In the genomic region with DNA sequence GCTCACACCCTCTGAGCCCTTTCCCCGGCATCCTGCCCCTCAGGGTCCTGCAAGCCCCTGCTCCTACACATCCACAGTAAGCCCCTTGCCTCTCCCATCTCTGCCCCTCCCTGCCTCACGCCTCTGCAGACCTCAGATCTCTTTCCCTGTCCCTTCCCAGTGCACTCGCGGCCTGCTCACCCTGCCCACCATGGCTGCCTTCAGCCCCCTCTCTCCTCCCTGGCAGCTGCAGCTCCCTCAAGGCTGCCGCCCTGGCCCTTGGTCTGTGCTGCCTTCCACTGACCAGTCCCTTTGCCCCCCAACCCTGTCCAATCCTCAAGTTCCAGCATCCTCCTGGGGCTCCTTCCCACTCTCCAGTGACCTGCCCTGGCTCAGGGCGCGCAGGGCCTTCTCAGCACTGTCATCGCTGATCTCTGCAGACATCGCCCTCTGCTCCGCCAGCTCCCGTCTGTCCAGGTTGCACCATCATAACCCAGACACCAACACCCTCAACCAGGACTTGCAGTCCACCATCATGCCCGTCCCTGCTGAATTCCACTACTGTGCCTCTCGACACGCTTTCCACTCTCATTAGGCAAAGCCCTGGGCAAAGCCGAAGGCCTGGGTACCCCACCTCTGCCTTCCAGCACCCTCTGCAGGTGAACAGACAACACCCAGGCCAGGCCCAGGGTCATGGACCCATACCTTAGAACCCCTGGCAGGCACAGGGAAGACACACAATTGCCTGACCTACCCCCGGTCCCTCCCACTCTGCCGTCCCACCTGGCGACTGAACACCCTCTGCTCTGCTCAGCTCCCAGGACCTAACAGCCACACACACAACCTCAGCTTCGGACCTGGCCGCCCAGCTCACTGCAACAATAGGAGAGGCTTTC, we compare ENCODE assay signal across 21 cellular contexts.
DNase-seq lines count a peak whose midpoint lies in the region; ATAC-seq and TF ChIP-seq lines count a peak whose summit lies in the region.
"Had no signal": no experiment of that assay in that cellular context is flagged by ENCODE, and none has a peak within 500 bp of the region (broad histone marks: within the 10 kb centered on the region; RNA-seq: fewer than 3 reads in every experiment).

No MANE protein-coding gene starts in this region.

- no peaks in the 10 kb centered on the region for H3K36me3 ChIP-seq in upper lobe of right lung
- H3K36me3 ChIP-seq in psoas muscle (ENCODE audit: insufficient read depth in 1 of 2, low read depth in 1 of 2), result no peaks in the 10 kb centered on the region
- H3K36me3 ChIP-seq: SJSA1 had no signal

- no peak overlapping the region for H3K27ac Mint-ChIP-seq in activated naive CD8-positive, alpha-beta T cell treated with anti-CD3 and anti-CD28 coated beads, Interleukin-2, amount 50 U/mL, for 24 hours
- no peak overlapping the region for H3K27ac Mint-ChIP-seq in activated naive CD8-positive, alpha-beta T cell treated with anti-CD3 and anti-CD28 coated beads for 36 hours
- H3K27ac Mint-ChIP-seq in brain (peak overlapping the region in 4 of 5 experiments; percentile 49 to 96 (median 89)), neural crest cell (ENCODE audit: unreplicated experiment) (peak overlapping the region; percentile 83)
- H3K27ac Mint-ChIP-seq: B cell; CD8-positive, alpha-beta T cell had no signal

- H3K9me3 ChIP-seq in upper lobe of right lung, result no peaks in the 10 kb centered on the region
- H3K9me3 ChIP-seq in psoas muscle, result no peaks in the 10 kb centered on the region

- intact Hi-C loops in upper lobe of right lung (cut with DNase I), result no loop called here
- intact Hi-C loops in psoas muscle (cut with DNase I), result no loop called here
- intact Hi-C loops in cardiac septum (cut with DNase I), result no loop called here

- H3K4me1 ChIP-seq in upper lobe of right lung (no peaks in the 10 kb centered on the region), psoas muscle (no peaks in the 10 kb centered on the region)
- H3K4me1 ChIP-seq: SJSA1 had no signal

- no peak for DNase-seq in activated naive CD8-positive, alpha-beta T cell treated with anti-CD3 and anti-CD28 coated beads, Interleukin-2, amount 50 U/mL, for 24 hours
- no peak for DNase-seq in activated naive CD8-positive, alpha-beta T cell treated with anti-CD3 and anti-CD28 coated beads for 36 hours
- no peak for DNase-seq in neural crest cell (ENCODE audit: low read depth, low spot score)
- peak; percentile 49 for DNase-seq in upper lobe of right lung
- DNase-seq in T-helper 1 cell, result no peak
- DNase-seq in psoas muscle, result no peak
- DNase-seq in cardiac septum (ENCODE audit: low spot score), result no peak
- DNase-seq: CD8-positive, alpha-beta T cell; DND-41; KG1; MM.1S; NCI-H2081; NCI-H2227 treated with DMSO at 0.1 percent for 48 hours; PC-9; Right ventricle myocardium superior; RPMI8226 had no signal

- no peak overlapping the region for H3K27ac ChIP-seq in upper lobe of right lung
- H3K27ac ChIP-seq in psoas muscle, result no peak overlapping the region
- H3K27ac ChIP-seq: 22Rv1, C4-2B, PC-9, SJSA1 had no signal

- no peaks in the 10 kb centered on the region for H3K4me1 Mint-ChIP-seq in activated naive CD8-positive, alpha-beta T cell treated with anti-CD3 and anti-CD28 coated beads, Interleukin-2, amount 50 U/mL, for 24 hours
- no peaks in the 10 kb centered on the region for H3K4me1 Mint-ChIP-seq in activated naive CD8-positive, alpha-beta T cell treated with anti-CD3 and anti-CD28 coated beads for 36 hours
- H3K4me1 Mint-ChIP-seq in brain, result peaks cover 24% of the 10 kb centered on the region
- H3K4me1 Mint-ChIP-seq in neural crest cell, result no peaks in the 10 kb centered on the region
- H3K4me1 Mint-ChIP-seq: B cell had no signal

- H3K4me3 Mint-ChIP-seq in activated naive CD8-positive, alpha-beta T cell treated with anti-CD3 and anti-CD28 coated beads, Interleukin-2, amount 50 U/mL, for 24 hours, result no peak overlapping the region
- no peak overlapping the region for H3K4me3 Mint-ChIP-seq in activated naive CD8-positive, alpha-beta T cell treated with anti-CD3 and anti-CD28 coated beads for 36 hours
- H3K4me3 Mint-ChIP-seq in brain, result no peak overlapping the region
- no peak overlapping the region for H3K4me3 Mint-ChIP-seq in neural crest cell
- H3K4me3 Mint-ChIP-seq: B cell; CD8-positive, alpha-beta T cell had no signal

- peak; percentile 27 for ATAC-seq in activated naive CD8-positive, alpha-beta T cell treated with anti-CD3 and anti-CD28 coated beads, Interleukin-2, amount 50 U/mL, for 24 hours
- ATAC-seq in upper lobe of right lung (peak; percentile 4), psoas muscle (no peak)
- ATAC-seq: CD8-positive, alpha-beta T cell had no signal

- WGBS in psoas muscle, 3 donors, result 84 to 90% (median 89%) methylated on average over 20 of the region's 20 CpGs

- H3K4me3 ChIP-seq in upper lobe of right lung (no peak overlapping the region), psoas muscle (no peak overlapping the region)
- H3K4me3 ChIP-seq: PC-9, SJSA1 had no signal

- peaks cover 3% of the 10 kb centered on the region for H3K27me3 Mint-ChIP-seq in activated naive CD8-positive, alpha-beta T cell treated with anti-CD3 and anti-CD28 coated beads, Interleukin-2, amount 50 U/mL, for 24 hours
- H3K27me3 Mint-ChIP-seq in activated naive CD8-positive, alpha-beta T cell treated with anti-CD3 and anti-CD28 coated beads for 36 hours, result peaks cover 10% of the 10 kb centered on the region
- H3K27me3 Mint-ChIP-seq in brain (no peaks in the 10 kb centered on the region), neural crest cell (ENCODE audit: low read depth) (peaks cover 5% of the 10 kb centered on the region)

- H3K27me3 ChIP-seq in upper lobe of right lung, result no peaks in the 10 kb centered on the region
- H3K27me3 ChIP-seq in psoas muscle (ENCODE audit: insufficient read depth in 3 of 3, low read length in 2 of 3), result no peaks in the 10 kb centered on the region
- H3K27me3 ChIP-seq: SJSA1 had no signal

- TF ChIP-seq CTCF in brain (conservative IDR thresholded peaks at IDR 0.05) (no peak), neural crest cell (conservative IDR thresholded peaks at IDR 0.05) (no peak), upper lobe of right lung (IDR thresholded peaks at IDR 0.05) (no peak), psoas muscle (IDR thresholded peaks at IDR 0.05) (no peak)

- H3K36me3 Mint-ChIP-seq in activated naive CD8-positive, alpha-beta T cell treated with anti-CD3 and anti-CD28 coated beads, Interleukin-2, amount 50 U/mL, for 24 hours (ENCODE audit: low read depth), result peaks cover under 1% of the 10 kb centered on the region
- no peaks in the 10 kb centered on the region for H3K36me3 Mint-ChIP-seq in activated naive CD8-positive, alpha-beta T cell treated with anti-CD3 and anti-CD28 coated beads for 36 hours
- H3K36me3 Mint-ChIP-seq in brain (no peaks in the 10 kb centered on the region), neural crest cell (ENCODE audit: low read depth) (no peaks in the 10 kb centered on the region)
- H3K36me3 Mint-ChIP-seq: CD8-positive, alpha-beta T cell had no signal

- H3K9me3 Mint-ChIP-seq in activated naive CD8-positive, alpha-beta T cell treated with anti-CD3 and anti-CD28 coated beads, Interleukin-2, amount 50 U/mL, for 24 hours, result peaks cover 6% of the 10 kb centered on the region
- H3K9me3 Mint-ChIP-seq in activated naive CD8-positive, alpha-beta T cell treated with anti-CD3 and anti-CD28 coated beads for 36 hours, result peaks cover 9% of the 10 kb centered on the region
- H3K9me3 Mint-ChIP-seq in brain, result peaks cover 7 to 22% (median 9%) of the 10 kb centered on the region in 5 experiments
- peaks cover 6% of the 10 kb centered on the region for H3K9me3 Mint-ChIP-seq in neural crest cell

Comparison
In these comparisons a context has a peak if more than half of its experiments do, and no peak if none do; other contexts are left out.
1. ATAC-seq: peak in activated naive CD8-positive, alpha-beta T cell treated with anti-CD3 and anti-CD28 coated beads, Interleukin-2, amount 50 U/mL, for 24 hours (single experiment) and upper lobe of right lung (single experiment); none in psoas muscle (0 of 4).
2. H3K27ac Mint-ChIP-seq: peak in brain (4 of 5) and neural crest cell (single experiment); none in activated naive CD8-positive, alpha-beta T cell treated with anti-CD3 and anti-CD28 coated beads, Interleukin-2, amount 50 U/mL, for 24 hours (single experiment) and activated naive CD8-positive, alpha-beta T cell treated with anti-CD3 and anti-CD28 coated beads for 36 hours (single experiment).